ENCODE assay signal across 19 cellular contexts in genomic region chr13:93646247-93646646, GRCh38.
"Had no signal": no experiment of that assay in that cellular context is flagged by ENCODE, and none has a peak within 500 bp of the region (broad histone marks: within the 10 kb centered on the region; RNA-seq: fewer than 3 reads in every experiment).

No MANE protein-coding gene starts in this region.

- H3K36me3 ChIP-seq: tibial nerve, uterus had no signal

- H3K4me1 ChIP-seq: uterus had no signal

- H3K27ac ChIP-seq: tibial nerve, uterus had no signal

- H3K4me2 ChIP-seq: SK-N-SH had no signal

- H3K27me3 ChIP-seq: tibial nerve, uterus had no signal

- ATAC-seq: activated naive CD4-positive, alpha-beta T cell treated with anti-CD3 and anti-CD28 coated beads, Interleukin-2, amount 50 U/mL, for 72 hours; esophagus mucosa; stimulated activated naive B cell treated with anti-CD40 and anti-IgM and Interleukin-4, amounts not matched to agents 10 μg/mL and 1 μg/mL and 100 μg/mL, for 72 hours had no signal

- FAIRE-seq: islet of Langerhans, TTC549 had no signal

- H3K9me3 ChIP-seq: SK-N-SH, tibial nerve, uterus had no signal

- DNase-seq: activated CD4-positive, alpha-beta T cell treated with anti-CD3 and anti-CD28 coated beads, Interleukin-2, amount 50 U/mL, for 4 hours; activated gamma-delta T cell treated with Interleukin-2 at 50 U/mL for 16 hours; activated T-cell treated with anti-CD3 and anti-CD28 coated beads for 4 hours; amniotic stem cell; effector CD4-positive, alpha-beta T cell; foreskin melanocyte; glutamatergic neuron; hippocampal formation; left cardiac atrium; nephron progenitor cell; SK-N-SH; stimulated activated naive B cell treated with anti-CD40 and anti-IgM and Interleukin-4, amounts not matched to agents 10 μg/mL and 1 μg/mL and 100 μg/mL, for 72 hours; uterus had no signal

- H3K9ac ChIP-seq: SK-N-SH had no signal

- H3K4me3 ChIP-seq: lung, tibial nerve, uterus had no signal
